Comparison of ENCODE assay signal across 14 cellular contexts in the genomic region with DNA sequence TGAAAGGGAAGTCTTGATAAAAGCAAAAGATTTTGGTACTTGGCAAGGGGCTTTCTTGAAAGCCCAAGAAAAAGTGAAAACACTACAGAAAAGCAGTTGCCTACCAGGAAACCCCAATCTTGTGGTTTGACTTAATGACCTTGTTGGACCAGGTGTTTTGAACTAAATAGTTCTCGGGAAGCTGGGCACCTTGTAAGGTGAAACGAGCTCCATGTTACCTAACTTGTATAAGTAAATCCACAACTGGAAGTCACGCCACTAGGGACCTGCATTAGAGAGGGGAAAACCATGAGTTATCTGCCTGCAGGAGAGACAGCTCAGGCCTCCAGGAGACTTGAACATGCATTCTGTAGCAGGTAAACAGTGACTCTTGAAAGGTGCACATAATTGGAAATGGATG.
DNase-seq lines count a peak whose midpoint lies in the region; ATAC-seq, FAIRE-seq and TF ChIP-seq lines count a peak whose summit lies in the region.
"Had no signal": no experiment of that assay in that cellular context is flagged by ENCODE, and none has a peak within 500 bp of the region (broad histone marks: within the 10 kb centered on the region; RNA-seq: fewer than 3 reads in every experiment).

No MANE protein-coding gene starts in this region.

- H3K9ac ChIP-seq in MM.1S (ENCODE audit: low read length), result no peak overlapping the region

- TF ChIP-seq CTCF in MM.1S (IDR thresholded peaks at IDR 0.05; ENCODE audit: low read length) (no peak), left lung (IDR thresholded peaks at IDR 0.05) (no peak)

- H3K36me3 ChIP-seq in MM.1S (replicated peaks; ENCODE audit: insufficient read depth, low read length) (no peaks in the 10 kb centered on the region), left lung (no peaks in the 10 kb centered on the region)

- H2AFZ ChIP-seq in MM.1S (ENCODE audit: low read length), result no peak overlapping the region

- FAIRE-seq in GM19239 (lab: Jason Lieb, UNC), result peak; percentile 14
- FAIRE-seq: A549, GM12878 had no signal

- intact Hi-C loops in left lung (cut with DNase I), result no loop called here

- H3K4me3 ChIP-seq in MM.1S (ENCODE audit: low read length) (no peak overlapping the region), left lung (no peak overlapping the region)
- H3K4me3 ChIP-seq: A549, GM12878 had no signal

- H3K79me2 ChIP-seq in MM.1S (ENCODE audit: low read length), result no peaks in the 10 kb centered on the region

- no peak overlapping the region for H3K4me2 ChIP-seq in MM.1S (ENCODE audit: low read depth, low read length)
- H3K4me2 ChIP-seq: A549 had no signal

- no peaks in the 10 kb centered on the region for H4K20me1 ChIP-seq in MM.1S (ENCODE audit: insufficient read depth, low read length)

- no peaks in the 10 kb centered on the region for H3K27me3 ChIP-seq in MM.1S (replicated peaks; ENCODE audit: insufficient read depth, low read length)
- H3K27me3 ChIP-seq in left lung, result no peaks in the 10 kb centered on the region

- H3K27ac ChIP-seq in MM.1S (ENCODE audit: low read length) (no peak overlapping the region), left lung (no peak overlapping the region)
- H3K27ac ChIP-seq: A549, HL-60 had no signal

- H3K9me3 ChIP-seq in MM.1S (replicated peaks; ENCODE audit: insufficient read depth, low read length), result no peaks in the 10 kb centered on the region
- peaks cover 0 to 4% of the 10 kb centered on the region in 2 donors for H3K9me3 ChIP-seq in left lung
- H3K9me3 ChIP-seq: A549 had no signal

- DNase-seq in GM19239 (ENCODE audit: insufficient read length, low spot score), result no peak
- DNase-seq in MM.1S, result peak; percentile 73
- DNase-seq in left lung, result no peak
- DNase-seq in KG1 (lab: John Stamatoyannopoulos, UW), result no peak
- DNase-seq in HuH-7.5 (ENCODE audit: low spot score), result no peak
- DNase-seq: CD8-positive, alpha-beta T cell; COR-L47; HCEC 1CT; HFFc6; KBM-7 had no signal

- no peaks in the 10 kb centered on the region for H3K9me2 ChIP-seq in MM.1S (replicated peaks; ENCODE audit: insufficient read depth, low read length)

- peak; percentile 11 for ATAC-seq in left lung
- no peak for ATAC-seq in HG02678 (IDR thresholded peaks at IDR 0.05; ENCODE audit: unreplicated experiment)
- ATAC-seq: A549; CD8-positive, alpha-beta T cell; GM12878 had no signal

- H3K4me1 ChIP-seq in MM.1S (ENCODE audit: low read length), result no peaks in the 10 kb centered on the region
- H3K4me1 ChIP-seq in left lung, result no peaks in the 10 kb centered on the region
- H3K4me1 ChIP-seq: A549 had no signal

- H3F3A ChIP-seq in MM.1S (ENCODE audit: insufficient read depth, low read length), result 0 out of 2 replicates have a peak, but pooled peaks cover 4% of the 10 kb centered on the region
